ENCODE assay signal across 18 cellular contexts in the genomic region with DNA sequence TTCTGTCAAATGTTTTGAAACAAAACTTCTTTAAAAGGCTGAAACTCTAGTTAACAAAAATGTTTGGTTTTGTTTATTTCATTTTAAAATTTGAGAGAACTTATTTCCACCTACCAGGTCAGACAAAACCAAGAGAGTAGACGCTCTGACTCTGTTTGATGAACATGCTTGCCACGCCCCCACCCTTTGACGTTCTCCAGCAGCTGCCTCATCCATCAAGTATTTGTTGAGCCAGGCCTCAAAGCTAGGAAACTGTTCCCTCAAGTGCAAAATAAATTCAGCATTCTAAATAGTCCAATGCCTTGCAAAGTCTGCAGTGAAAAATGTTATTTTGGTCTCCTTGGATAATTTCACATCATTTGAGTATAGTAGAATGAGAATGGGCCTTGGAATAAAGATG.
DNase-seq lines count a peak whose midpoint lies in the region; ATAC-seq and TF ChIP-seq lines count a peak whose summit lies in the region.
"Had no signal": no experiment of that assay in that cellular context is flagged by ENCODE, and none has a peak within 500 bp of the region (broad histone marks: within the 10 kb centered on the region; RNA-seq: fewer than 3 reads in every experiment).

No MANE protein-coding gene starts in this region.

- H3K27me3 Mint-ChIP-seq in nephron (ENCODE audit: low read depth) = peaks cover 3% of the 10 kb centered on the region
- H3K27me3 Mint-ChIP-seq in T-helper 17 cell = peaks cover 6% of the 10 kb centered on the region
- H3K27me3 Mint-ChIP-seq: CD4-positive, CD25-positive, alpha-beta regulatory T cell had no signal

- H3K4me3 Mint-ChIP-seq in nephron = no peak overlapping the region
- H3K4me3 Mint-ChIP-seq in T-helper 17 cell = no peak overlapping the region
- H3K4me3 Mint-ChIP-seq: CD4-positive, CD25-positive, alpha-beta regulatory T cell had no signal

- peaks cover 8% of the 10 kb centered on the region for H3K4me1 Mint-ChIP-seq in nephron
- no peaks in the 10 kb centered on the region for H3K4me1 Mint-ChIP-seq in T-helper 17 cell
- H3K4me1 Mint-ChIP-seq: CD4-positive, CD25-positive, alpha-beta regulatory T cell had no signal

- H3K27ac Mint-ChIP-seq in nephron (peak overlapping the region in 2 of 3 experiments; percentile 5 to 10), T-helper 17 cell (no peak overlapping the region)
- H3K27ac Mint-ChIP-seq: CD4-positive, CD25-positive, alpha-beta regulatory T cell had no signal

- no peak overlapping the region for H3K4me3 ChIP-seq in epithelial cell of esophagus (ENCODE audit: low read length)

- peak; percentile 31 for DNase-seq in EL
- peak; percentile 10 for DNase-seq in amniotic stem cell (lab: John Stamatoyannopoulos, UW)
- peak; percentile 64 for DNase-seq in epithelial cell of esophagus (ENCODE audit: low read depth)
- no peak for DNase-seq in T-helper 17 cell
- DNase-seq: BE2C; Caco-2; CD4-positive, CD25-positive, alpha-beta regulatory T cell; KBM-7; NCI-H1417; NCI-H187 treated with DMSO at 0.1 percent for 48 hours; NCI-H526; PC-3; SIG-M5 had no signal

- no peak for TF ChIP-seq CTCF in epithelial cell of esophagus (IDR thresholded peaks at IDR 0.05; ENCODE audit: insufficient read depth, low read depth, low read length, missing control alignments)
- no peak for TF ChIP-seq CTCF in nephron (IDR thresholded peaks at IDR 0.05; ENCODE audit: unreplicated experiment in 3 of 3)

- H3K36me3 Mint-ChIP-seq in nephron (ENCODE audit: low read depth) (no peaks in the 10 kb centered on the region), T-helper 17 cell (ENCODE audit: low read depth) (no peaks in the 10 kb centered on the region)
- H3K36me3 Mint-ChIP-seq: CD4-positive, CD25-positive, alpha-beta regulatory T cell had no signal

- no peaks in the 10 kb centered on the region for H3K9me3 ChIP-seq in T-helper 17 cell (ENCODE audit: control insufficient read depth, low read length, poor library complexity, severe bottlenecking)
- H3K9me3 ChIP-seq: BE2C, Caco-2 had no signal

- no peaks in the 10 kb centered on the region for H3K9me3 Mint-ChIP-seq in nephron

- ATAC-seq in T-helper 17 cell (no peak), GM21423 (IDR thresholded peaks at IDR 0.05; ENCODE audit: unreplicated experiment) (no peak), HG02610 (IDR thresholded peaks at IDR 0.05; ENCODE audit: unreplicated experiment) (no peak), GM18909 (IDR thresholded peaks at IDR 0.05; ENCODE audit: poor library complexity, unreplicated experiment) (no peak)
- ATAC-seq: HepG2, PC-3 had no signal

Comparison
In these comparisons a context has a peak if more than half of its experiments do, and no peak if none do; other contexts are left out.
1. DNase-seq: peak in EL (single experiment), amniotic stem cell (single experiment) and epithelial cell of esophagus (single experiment); none in T-helper 17 cell (0 of 3).